In genomic region chr10:33732176-33733025, GRCh38 we compare ENCODE assay signal across 33 cellular contexts.
DNase-seq lines count a peak whose midpoint lies in the region; ATAC-seq, FAIRE-seq and TF ChIP-seq lines count a peak whose summit lies in the region.
"Had no signal": no experiment of that assay in that cellular context is flagged by ENCODE, and none has a peak within 500 bp of the region (broad histone marks: within the 10 kb centered on the region; RNA-seq: fewer than 3 reads in every experiment).

No MANE protein-coding gene starts in this region.

- no peak overlapping the region for H2AFZ ChIP-seq in HepG2 (ENCODE audit: low read length)
- H2AFZ ChIP-seq: PC-9 had no signal

- CTCF ChIA-PET in HepG2 (lab: Yijun Ruan, JAX; ENCODE audit: low intra/inter-chr PET ratio, low total read pairs): no interaction called here

- H4K20me1 ChIP-seq in HepG2 (ENCODE audit: insufficient read depth, low read length): no peaks in the 10 kb centered on the region
- H4K20me1 ChIP-seq: BLaER1 treated with 17β-estradiol and CSF1 and Interleukin-3, amounts not matched to agents 10 nM and 100 nM had no signal

- no peak for TF ChIP-seq POLR2A in HepG2 (IDR thresholded peaks at IDR 0.05; ENCODE audit: insufficient read depth in 1 of 2, low read depth in 2 of 2, low read length in 2 of 2)
- no peak for TF ChIP-seq POLR2A in right lobe of liver (IDR thresholded peaks at IDR 0.05)

- 49% methylated on average over 9 of the region's 9 CpGs for WGBS in HepG2 (ENCODE audit: low lambda C conversion rate)
- WGBS in right lobe of liver (ENCODE audit: insufficient coverage, low coverage, low lambda C conversion rate, missing lambda C conversion rate): 69% methylated on average over 9 of the region's 9 CpGs

- in situ Hi-C loops in HepG2 (cut with HindIII; ENCODE audit: extremely low pct_ligation_motif_present, low pct_unique_long_range_greater_than_20kb): no loop called here

- TF ChIP-seq CTCF in HepG2 (CRISPR knock-in tag; IDR thresholded peaks at IDR 0.05) (no peak), right lobe of liver (IDR thresholded peaks at IDR 0.05) (no peak), bronchial epithelial cell (IDR thresholded peaks at IDR 0.05; ENCODE audit: insufficient read depth, low read length, severe bottlenecking) (no peak), tibial artery (IDR thresholded peaks at IDR 0.05) (no peak)

- ATAC-seq in HepG2: no peak
- ATAC-seq in right lobe of liver: no peak
- ATAC-seq in GM21390 (IDR thresholded peaks at IDR 0.05; ENCODE audit: unreplicated experiment): no peak
- ATAC-seq: activated CD8-positive, alpha-beta T cell treated with anti-CD3 and anti-CD28 coated beads, Interleukin-2, amount 10 ng/mL, durations not matched to agents 7 days and 5 days; gastrocnemius medialis; GM12878; stimulated activated effector memory CD8-positive, alpha-beta T cell treated with anti-CD3 and anti-CD28 coated beads, Interleukin-12 subunit alpha, Interleukin-12 subunit beta, amount 100 ng/mL, for 72 hours; upper lobe of right lung had no signal

- H3K36me3 ChIP-seq in HepG2 (replicated peaks in 1 of 2; ENCODE audit: control insufficient read depth in 1 of 2, insufficient read depth in 2 of 2, low read length in 2 of 2) (no peaks in the 10 kb centered on the region), right lobe of liver (no peaks in the 10 kb centered on the region), bronchial epithelial cell (ENCODE audit: control insufficient read depth, insufficient read depth, low read length) (no peaks in the 10 kb centered on the region), tibial artery (no peaks in the 10 kb centered on the region)
- H3K36me3 ChIP-seq: BLaER1 treated with 17β-estradiol and CSF1 and Interleukin-3, amounts not matched to agents 10 nM and 100 nM; gastrocnemius medialis; HAP-1; spleen; upper lobe of right lung had no signal

- H3K4me1 ChIP-seq in HepG2 (ENCODE audit: insufficient read depth, low read length): peaks cover 10% of the 10 kb centered on the region; the same call in 1 of the 2 replicates
- H3K4me1 ChIP-seq in right lobe of liver: no peaks in the 10 kb centered on the region
- H3K4me1 ChIP-seq in tibial artery: no peaks in the 10 kb centered on the region
- H3K4me1 ChIP-seq: BLaER1 treated with 17β-estradiol and CSF1 and Interleukin-3, amounts not matched to agents 10 nM and 100 nM; HAP-1; spleen; upper lobe of right lung had no signal

- H3K4me2 ChIP-seq in HepG2 (ENCODE audit: low read depth, low read length): no peak overlapping the region
- H3K4me2 ChIP-seq: BLaER1 treated with 17β-estradiol and CSF1 and Interleukin-3, amounts not matched to agents 10 nM and 100 nM; PC-9 had no signal

- H3K4me3 ChIP-seq in HepG2 (replicated peaks in 1 of 3; ENCODE audit: insufficient read depth in 1 of 3, low read depth in 2 of 3, low read length in 3 of 3) (no peak overlapping the region), right lobe of liver (no peak overlapping the region), bronchial epithelial cell (ENCODE audit: low read depth, low read length) (no peak overlapping the region), tibial artery (no peak overlapping the region)
- H3K4me3 ChIP-seq: BLaER1 treated with 17β-estradiol and CSF1 and Interleukin-3, amounts not matched to agents 10 nM and 100 nM; gastrocnemius medialis; GM12878; HAP-1; PC-9; spleen; upper lobe of right lung had no signal

- no peaks in the 10 kb centered on the region for H3K79me2 ChIP-seq in HepG2 (ENCODE audit: insufficient read depth, low read length)

- BruUV-seq in HepG2 (replicated peaks; lab: Mats Ljungman, UMichigan): no TSS peak

- no peak for DNase-seq in HepG2 (ENCODE audit: low spot score)
- no peak for DNase-seq in right lobe of liver
- DNase-seq in bronchial epithelial cell (ENCODE audit: low read depth): peak; percentile 34
- peak; percentile 59 for DNase-seq in kidney tubule cell (ENCODE audit: low spot score)
- DNase-seq in islet precursor cell: no peak
- DNase-seq in tibial artery: no peak
- DNase-seq in NCI-H345 (lab: John Stamatoyannopoulos, UW): no peak
- DNase-seq: activated CD4-positive, CD25-positive, alpha-beta regulatory T cell treated with anti-CD3 and anti-CD28 coated beads, Interleukin-2, amount 50 U/mL, for 72 hours; activated CD8-positive, alpha-beta T cell treated with anti-CD3 and anti-CD28 coated beads, Interleukin-2, amount 10 ng/mL, durations not matched to agents 7 days and 5 days; activated gamma-delta T cell; activated T-cell treated with anti-CD3 and anti-CD28 coated beads for 4 hours; COR-L47; effector memory CD4-positive, alpha-beta T cell; gastrocnemius medialis; naive B cell; NCI-H1105 treated with DMSO at 0.1 percent for 48 hours; NCI-H2029 treated with DMSO at 0.1 percent for 48 hours; NCI-H446; PC-9; SHP77 treated with DMSO at 0.1 percent for 48 hours; spleen; stimulated activated CD4-positive, alpha-beta T cell treated with anti-CD3 and anti-CD28 coated beads, Interleukin-2, amount 100 ng/mL, for 48 hours; substantia nigra; T-helper 1 cell; upper lobe of right lung had no signal

- H3K27ac ChIP-seq in HepG2 (ENCODE audit: extremely low read length, insufficient read depth, low read length) (no peak overlapping the region), right lobe of liver (no peak overlapping the region), tibial artery (no peak overlapping the region)
- H3K27ac ChIP-seq: BLaER1 treated with 17β-estradiol and CSF1 and Interleukin-3, amounts not matched to agents 10 nM and 100 nM; gastrocnemius medialis; HL-60; PC-9; spleen; upper lobe of right lung had no signal

- H3K9ac ChIP-seq in HepG2 (ENCODE audit: insufficient read depth, low read depth, low read length): no peak overlapping the region
- H3K9ac ChIP-seq: BLaER1 treated with 17β-estradiol and CSF1 and Interleukin-3, amounts not matched to agents 10 nM and 100 nM had no signal

- intact Hi-C loops in HepG2 (cut with micrococcal nuclease; ENCODE audit: unreplicated experiment) (no loop called here), right lobe of liver (cut with DNase I) (no loop called here), tibial artery (cut with DNase I; ENCODE audit: low total_unique reads) (no loop called here)

- FAIRE-seq in HepG2 (lab: Jason Lieb, UNC) (no peak), bronchial epithelial cell (lab: Jason Lieb, UNC) (peak; percentile 18)
- FAIRE-seq: colon, GM12878, TTC549 had no signal

- TF ChIP-seq RAD21 in HepG2 (CRISPR knock-in tag; IDR thresholded peaks at IDR 0.05): no peak

- POLR2A ChIA-PET in HepG2 (lab: Yijun Ruan, JAX): no interaction called here

- TF ChIP-seq EP300 in HepG2 (IDR thresholded peaks at IDR 0.05; ENCODE audit: low read depth in 2 of 2, low read length in 2 of 2) (no peak), HepG2 (CRISPR knock-in tag; IDR thresholded peaks at IDR 0.05; ENCODE audit: borderline replicate concordance) (no peak)

- H3K9me3 ChIP-seq in HepG2 (ENCODE audit: low read length) (no peaks in the 10 kb centered on the region), right lobe of liver (no peaks in the 10 kb centered on the region), tibial artery (no peaks in the 10 kb centered on the region)
- H3K9me3 ChIP-seq: gastrocnemius medialis, HAP-1, spleen, upper lobe of right lung had no signal

- no peaks in the 10 kb centered on the region; a peak in 1 of 5 replicates for H3K27me3 ChIP-seq in HepG2 (ENCODE audit: control insufficient read depth in 1 of 2, insufficient read depth in 2 of 2, low read length in 2 of 2)
- H3K27me3 ChIP-seq in right lobe of liver: no peaks in the 10 kb centered on the region
- no peaks in the 10 kb centered on the region for H3K27me3 ChIP-seq in bronchial epithelial cell (ENCODE audit: control insufficient read depth, insufficient read depth, low read length)
- H3K27me3 ChIP-seq in tibial artery: no peaks in the 10 kb centered on the region
- H3K27me3 ChIP-seq: BLaER1 treated with 17β-estradiol and CSF1 and Interleukin-3, amounts not matched to agents 10 nM and 100 nM; gastrocnemius medialis; spleen; upper lobe of right lung had no signal

TF ChIP-seq in HepG2, 621 proteins besides CTCF, POLR2A, EP300 and RAD21:
- TF ChIP-seq HNRNPK (IDR thresholded peaks at IDR 0.05; ENCODE audit: low read depth, low read length, poor library complexity, severe bottlenecking) (peak; percentile 17), ZNF296 (CRISPR knock-in tag; conservative IDR thresholded peaks at IDR 0.05) (no peak), LCORL (IDR thresholded peaks at IDR 0.05) (peak; percentile 49; the same call in 1 of the 2 replicates), LCORL (CRISPR knock-in tag; IDR thresholded peaks at IDR 0.05) (no peak), SRSF4 (IDR thresholded peaks at IDR 0.05; ENCODE audit: low read depth, low read length, poor library complexity, severe bottlenecking) (no peak)

Comparison
In these comparisons a context has a peak if more than half of its experiments do, and no peak if none do; other contexts are left out.
1. DNase-seq: peak in bronchial epithelial cell (single experiment) and kidney tubule cell (single experiment); none in HepG2 (single experiment), right lobe of liver (0 of 3), islet precursor cell (single experiment), tibial artery (0 of 2) and NCI-H345 (single experiment).